In genomic region chr4:84317513-84317912, GRCh38 we compare ENCODE assay signal across 17 cellular contexts.
"Had no signal": no experiment of that assay in that cellular context is flagged by ENCODE, and none has a peak within 500 bp of the region (broad histone marks: within the 10 kb centered on the region; RNA-seq: fewer than 3 reads in every experiment).

No MANE protein-coding gene starts in this region.

- H3K9me3 ChIP-seq: esophagus squamous epithelium, left lung, right lobe of liver, suprapubic skin had no signal

- DNase-seq: activated CD4-positive, CD25-positive, alpha-beta regulatory T cell treated with anti-CD3 and anti-CD28 coated beads, Interleukin-2, amount 50 U/mL, for 72 hours; activated naive CD4-positive, alpha-beta T cell; activated T-cell treated with anti-CD3 and anti-CD28 coated beads for 4 hours; anterior cingulate cortex; cortex of kidney; effector CD4-positive, alpha-beta T cell; esophagus squamous epithelium; glutamatergic neuron; hypothalamus; kidney; left lung; mammary epithelial cell; right lobe of liver; stimulated activated naive CD8-positive, alpha-beta T cell treated with anti-CD3 and anti-CD28 coated beads, Interleukin-15, Interleukin-2, amounts not matched to agents 100 U/mL and 50 U/mL, for 24 hours; trophoblast cell had no signal

- H3K4me3 ChIP-seq: esophagus squamous epithelium, left lung, right lobe of liver, smooth muscle cell, suprapubic skin had no signal

- H3K36me3 ChIP-seq: esophagus squamous epithelium, left lung, right lobe of liver, suprapubic skin had no signal

- H3K27me3 ChIP-seq: esophagus squamous epithelium, left lung, right lobe of liver, suprapubic skin had no signal

- ATAC-seq: left lung; right lobe of liver; stimulated activated naive CD8-positive, alpha-beta T cell treated with anti-CD3 and anti-CD28 coated beads, Interleukin-15, Interleukin-2, amounts not matched to agents 100 U/mL and 50 U/mL, for 24 hours had no signal

- H3K4me1 ChIP-seq: esophagus squamous epithelium, left lung, right lobe of liver, suprapubic skin had no signal
